7 cellular contexts compared by ENCODE assay signal in the genomic region with DNA sequence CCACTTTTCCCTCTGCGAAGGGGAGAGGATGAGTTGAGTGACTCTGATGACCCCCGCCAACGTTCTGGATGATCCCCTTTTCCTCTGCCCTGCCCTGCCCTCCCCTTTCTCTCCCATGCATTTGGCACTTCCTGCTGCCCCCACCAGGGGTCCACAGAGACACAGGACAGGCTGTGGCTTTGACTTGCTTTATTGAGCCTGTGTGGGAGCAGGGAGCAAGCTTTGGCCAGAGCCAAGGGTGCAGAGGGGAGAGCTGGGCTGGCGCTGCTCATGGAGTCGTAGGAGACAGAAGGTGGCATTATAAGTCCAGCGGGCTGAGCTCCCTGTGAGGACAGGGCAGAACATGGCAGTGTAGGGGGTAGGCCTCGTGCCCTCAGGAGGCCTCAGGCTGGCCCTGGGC. TPM values are rescaled to one million over a fixed set of nuclear protein-coding genes. Genes with fewer than 3 reads are reported as not detected.
A peak's percentile ranks its signal among the peaks of the same experiment; 100 is the strongest.
DNase-seq lines count a peak whose midpoint lies in the region; ATAC-seq and TF ChIP-seq lines count a peak whose summit lies in the region.

No MANE protein-coding gene starts in this region.

- no peaks in the 10 kb centered on the region for H3K36me3 ChIP-seq in hepatocyte (replicated peaks; ENCODE audit: insufficient read depth, low read depth)

- no peak overlapping the region for H3K4me2 ChIP-seq in hepatocyte

- no peak overlapping the region for H2AFZ ChIP-seq in hepatocyte

- peak; percentile 43 for DNase-seq in Daoy (ENCODE audit: low read depth)
- DNase-seq in HK-2 (ENCODE audit: unreplicated experiment): peak; percentile 44
- DNase-seq in UCSD-AML1 (lab: John Stamatoyannopoulos, UW; ENCODE audit: unreplicated experiment): peak; percentile 39
- peak; percentile 66 for DNase-seq in hepatocyte (ENCODE audit: low spot score)
- no peak for DNase-seq in activated CD8-positive, alpha-beta memory T cell treated with anti-CD3 and anti-CD28 coated beads, Interleukin-2, amount 50 U/mL, for 4 hours

- WGBS in hepatocyte (ENCODE audit: low lambda C conversion rate, missing lambda C conversion rate): 58% methylated on average over 7 of the region's 7 CpGs

- no peaks in the 10 kb centered on the region for H3K79me2 ChIP-seq in hepatocyte

- no peak for ATAC-seq in GM18861 (IDR thresholded peaks at IDR 0.05; ENCODE audit: unreplicated experiment)
- ATAC-seq in HG03565 (IDR thresholded peaks at IDR 0.05; ENCODE audit: unreplicated experiment): no peak

- peak; percentile 51 for TF ChIP-seq CTCF in hepatocyte (IDR thresholded peaks at IDR 0.05; ENCODE audit: poor library complexity)

- no peaks in the 10 kb centered on the region for H3K27me3 ChIP-seq in hepatocyte

- H3K9me2 ChIP-seq in hepatocyte (replicated peaks; ENCODE audit: insufficient read depth): no peaks in the 10 kb centered on the region

- no peak overlapping the region for H3K4me3 ChIP-seq in hepatocyte

- H3K4me1 ChIP-seq in hepatocyte (ENCODE audit: insufficient read depth): peaks cover 3% of the 10 kb centered on the region

- no peaks in the 10 kb centered on the region for H3K9me3 ChIP-seq in hepatocyte (ENCODE audit: low read depth)

- no peaks in the 10 kb centered on the region for H4K20me1 ChIP-seq in hepatocyte (ENCODE audit: insufficient read depth, poor library complexity, severe bottlenecking)

- H3K27ac ChIP-seq in hepatocyte: no peak overlapping the region

RNA-seq across cellular contexts. Expression of gene PPY, which starts 1.6 kb away (rescaled TPM):
- not detected in 2 replicates for total RNA-seq in Daoy (2014; rRNA removed; shearing (Covaris generic))
- not detected in 2 replicates for total RNA-seq in hepatocyte
- not detected in 2 replicates for polyA plus RNA-seq in hepatocyte

RNA-seq across cellular contexts. Expression of gene PYY, which starts 13.1 kb away (rescaled TPM):
- not detected in 2 replicates for total RNA-seq in Daoy (2014; rRNA removed; shearing (Covaris generic))
- 3.2 TPM in 1 of 2 replicates, not detected in the other for total RNA-seq in hepatocyte
- 0.28 and 16.9 TPM in 2 replicates for polyA plus RNA-seq in hepatocyte

RNA-seq across cellular contexts. Expression of gene MPP2, which starts 33.3 kb away (rescaled TPM):
- 1.1 and 1.3 TPM in 2 replicates for total RNA-seq in Daoy (2014; rRNA removed; shearing (Covaris generic))
- total RNA-seq in hepatocyte: 1.3 and 4.1 TPM in 2 replicates
- polyA plus RNA-seq in hepatocyte: 1.1 and 1.4 TPM in 2 replicates
